1 cellular context compared by ENCODE assay signal in the genomic region with DNA sequence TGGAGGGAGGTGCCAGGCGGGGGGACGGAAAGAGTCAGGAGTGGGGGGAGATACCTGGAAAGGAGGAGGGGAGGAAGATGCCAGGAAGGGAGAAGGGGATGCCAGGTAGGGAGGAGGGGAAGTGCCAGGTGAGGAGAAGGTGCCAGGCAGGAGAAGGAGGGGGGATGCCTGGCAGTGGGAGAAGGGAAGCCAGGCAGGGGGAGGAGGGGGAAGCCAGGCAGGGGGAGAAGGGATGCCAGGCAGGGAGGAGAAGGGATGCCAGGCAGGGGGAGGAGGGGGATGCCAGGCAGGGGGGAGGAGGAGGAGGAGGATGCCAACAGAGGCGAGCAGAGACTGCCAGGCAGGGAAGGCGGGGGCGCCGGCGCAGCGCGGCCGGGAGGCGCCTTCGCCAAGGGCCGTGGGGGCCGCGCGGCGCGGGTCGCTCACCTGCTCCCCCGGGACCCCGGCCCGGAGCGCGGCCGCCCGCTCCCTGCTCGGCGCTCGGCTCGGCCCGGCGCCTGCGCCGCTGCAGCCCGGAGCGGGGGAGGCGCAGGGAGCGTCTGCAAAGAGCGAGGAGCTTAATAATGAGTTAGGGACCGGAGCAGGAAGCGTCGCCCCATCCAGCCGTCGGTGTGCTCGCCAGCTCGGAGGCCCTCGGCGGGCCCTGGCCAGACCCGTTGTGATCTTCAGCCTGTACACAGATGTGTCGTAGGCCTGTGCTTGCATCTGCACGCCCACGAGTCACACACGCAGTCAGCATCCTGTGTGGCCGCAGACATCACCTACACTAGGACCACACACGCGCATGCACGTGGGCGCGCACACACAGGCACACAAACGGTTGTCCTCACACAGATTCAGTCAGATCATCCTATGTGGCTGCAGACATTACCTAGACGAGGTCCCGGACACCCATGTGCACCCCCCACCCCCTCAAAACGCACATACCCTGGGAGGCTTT.
TF ChIP-seq lines count a peak whose summit lies in the region.

No MANE protein-coding gene starts in this region.

TF ChIP-seq in HCT116, 20 proteins besides CTCF, POLR2A, EP300 and RAD21 (continued from another document):
- TF ChIP-seq REST (IDR thresholded peaks at IDR 0.05; ENCODE audit: low read depth) (no peak), MAX (IDR thresholded peaks at IDR 0.05) (peak; percentile 76), CEBPB (IDR thresholded peaks at IDR 0.05; ENCODE audit: low read depth) (no peak), TCF7L2 (IDR thresholded peaks at IDR 0.05; ENCODE audit: borderline replicate concordance, extremely low read depth, insufficient read depth, insufficient read length) (peak; percentile 18), POLR2AphosphoS5 (IDR thresholded peaks at IDR 0.05; ENCODE audit: low read depth, low read length) (peak; percentile 81), JUND (IDR thresholded peaks at IDR 0.05) (no peak), ZBTB33 (IDR thresholded peaks at IDR 0.05; ENCODE audit: extremely low read depth, insufficient replicate concordance, low read length) (peak; percentile 22), SIN3A (IDR thresholded peaks at IDR 0.05; ENCODE audit: low read depth) (no peak), SP1 (IDR thresholded peaks at IDR 0.05; ENCODE audit: low read depth) (no peak), ZNF274 (IDR thresholded peaks at IDR 0.05; ENCODE audit: low read depth, low read length) (no peak)
TF ChIP-seq in HCT116: peak in this region for 6.
